Comparison of ENCODE assay signal across 8 cellular contexts in the genomic region with DNA sequence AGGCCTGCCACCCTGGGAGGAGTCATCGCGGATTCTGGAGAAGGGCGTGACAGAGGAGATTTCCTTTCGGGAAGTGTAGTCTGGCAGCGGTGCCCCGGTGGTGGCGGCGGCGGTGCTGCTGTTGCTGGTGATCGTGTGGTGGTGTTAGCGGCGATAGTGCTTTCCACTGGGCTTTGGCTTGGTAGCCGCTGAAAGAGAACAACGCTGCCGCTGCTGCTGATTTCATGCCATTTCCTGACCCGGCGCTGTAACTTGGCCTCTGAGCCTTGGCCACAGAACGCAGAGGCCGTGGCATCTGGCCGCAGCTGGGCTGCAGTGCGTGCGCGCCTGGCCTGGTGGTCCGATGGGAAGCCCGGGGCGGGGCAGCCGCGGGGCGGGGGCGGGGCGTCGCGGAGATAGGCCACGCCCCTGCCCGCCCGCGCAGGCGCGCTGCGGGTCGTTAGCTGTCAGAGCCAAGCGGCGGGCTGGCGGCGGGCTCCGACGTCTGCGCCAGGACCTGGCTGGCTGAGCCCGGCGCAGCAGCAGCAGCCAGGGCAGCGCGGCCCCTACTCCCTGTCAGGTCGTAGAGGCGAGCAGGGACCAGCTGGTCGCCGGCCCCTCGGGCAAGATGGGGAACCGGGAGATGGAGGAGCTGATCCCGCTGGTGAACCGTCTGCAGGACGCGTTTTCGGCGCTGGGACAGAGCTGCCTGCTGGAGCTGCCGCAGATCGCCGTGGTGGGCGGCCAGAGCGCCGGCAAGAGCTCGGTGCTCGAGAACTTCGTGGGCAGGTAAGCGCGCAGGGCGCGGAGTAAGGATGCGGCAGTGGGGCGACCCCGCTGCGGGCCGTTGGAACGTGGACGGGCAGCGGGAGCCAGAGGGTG. TPM values are rescaled to one million over a fixed set of nuclear protein-coding genes. Genes with fewer than 3 reads are reported as not detected.
DNase-seq lines count a peak whose midpoint lies in the region; ATAC-seq and TF ChIP-seq lines count a peak whose summit lies in the region.

A gene (plus strand): TSS at position 449 of the 861 bp plus-strand sequence. CDS start 159 bp downstream, at position 608.

- H3K36me3 Mint-ChIP-seq in effector memory CD8-positive, alpha-beta T cell (ENCODE audit: insufficient read depth) = peaks cover 7% of the 10 kb centered on the region
- H3K36me3 Mint-ChIP-seq in memory B cell = peaks cover 1% of the 10 kb centered on the region

- ATAC-seq in GM18907 (IDR thresholded peaks at IDR 0.05; ENCODE audit: unreplicated experiment) (peak; percentile 89), HG03159 (IDR thresholded peaks at IDR 0.05; ENCODE audit: unreplicated experiment) (peak; percentile 84), memory B cell (ENCODE audit: low read depth) (peak; percentile 92)
- ATAC-seq in effector memory CD8-positive, alpha-beta T cell (replicated peaks) = peak; percentile 94

- peak within 1 kb of the TSS; percentile 83 to 89 for H3K4me3 Mint-ChIP-seq in effector memory CD8-positive, alpha-beta T cell
- peak within 1 kb of the TSS; percentile 86 for H3K4me3 Mint-ChIP-seq in memory B cell

- H3K27me3 ChIP-seq in AG04450 (ENCODE audit: control insufficient read depth, insufficient read depth, low read length) = peaks cover 10% of the 10 kb centered on the region

- DNase-seq in AG04450 (ENCODE audit: low read depth, low spot score) (peak; percentile 60), NCI-H526 (lab: John Stamatoyannopoulos, UW) (peak; percentile 87 to 96), memory B cell (ENCODE audit: low spot score in 2 of 2) (peak; percentile 83 to 87)
- DNase-seq in activated CD8-positive, alpha-beta memory T cell treated with anti-CD3 and anti-CD28 coated beads for 4 hours (ENCODE audit: low read depth in 2 of 2) = peak; percentile 49 to 57
- peak; percentile 63 to 79 (median 74) for DNase-seq in effector memory CD8-positive, alpha-beta T cell
- peak; percentile 60 to 68 (median 66) for DNase-seq in stimulated activated CD4-positive, alpha-beta T cell treated with anti-CD3 and anti-CD28 coated beads, TNF-alpha, amount 100 ng/mL, for 4 hours (ENCODE audit: low read depth in 3 of 3)

- TF ChIP-seq CTCF in AG04450 (IDR thresholded peaks at IDR 0.05; ENCODE audit: low read depth, low read length) = no peak

- H3K27me3 Mint-ChIP-seq in effector memory CD8-positive, alpha-beta T cell = peaks cover 21 to 25% of the 10 kb centered on the region in 2 donors
- H3K27me3 Mint-ChIP-seq in memory B cell = peaks cover 11% of the 10 kb centered on the region

- CTCF ChIA-PET in AG04450 (lab: Charles Lee) = interaction anchor here (1.1 to 2.2 kb wide), 5 partner anchors 40 to 197 kb away, joined by 3 to 13 read pairs (median 7); no protein-coding TSS in a partner anchor

- POLR2A ChIA-PET in AG04450 (lab: Yijun Ruan, JAX) = interaction anchor here (0.8 kb wide), 1 partner anchor 24 kb away, joined by 6 read pairs; no protein-coding TSS in a partner anchor

- no peak within 1 kb of the TSS for H3K27ac ChIP-seq in AG04450 (ENCODE audit: low read depth, low read length)

- H3K9me3 ChIP-seq in AG04450 (ENCODE audit: control insufficient read depth, insufficient read depth, low read length) = no peaks in the 10 kb centered on the region; the same call in none of the 2 replicates

- peak within 1 kb of the TSS; percentile 67 for H3K4me3 ChIP-seq in AG04450 (ENCODE audit: low read depth, low read length)

- peak within 1 kb of the TSS; percentile 82 to 86 for H3K27ac Mint-ChIP-seq in effector memory CD8-positive, alpha-beta T cell
- H3K27ac Mint-ChIP-seq in memory B cell = peak within 1 kb of the TSS; percentile 14

- H3K4me1 Mint-ChIP-seq in effector memory CD8-positive, alpha-beta T cell (ENCODE audit: low read depth in 2 of 2) = peaks cover 12 to 17% of the 10 kb centered on the region in 2 donors
- H3K4me1 Mint-ChIP-seq in memory B cell = peaks cover 15% of the 10 kb centered on the region

- H3K9me3 Mint-ChIP-seq in effector memory CD8-positive, alpha-beta T cell = no peaks in the 10 kb centered on the region
- no peaks in the 10 kb centered on the region for H3K9me3 Mint-ChIP-seq in memory B cell

RNA-seq across cellular contexts. Expression of the gene that starts here (rescaled TPM):
- polyA plus RNA-seq in AG04450 (2011; rRNA removed) = 0.37 and 0.46 TPM in 2 replicates
- polyA minus RNA-seq in AG04450 (2011; rRNA and poly(A)+ RNA removed) = 0.70 and 0.74 TPM in 2 replicates

Comparison
In these comparisons a context has a peak if more than half of its experiments do, and no peak if none do; other contexts are left out.
1. Peak in DNase-seq and H3K4me3 ChIP-seq in AG04450; RNA of the gene not detected or under 1 TPM.